ENCODE assay signal across 17 cellular contexts in the genomic region with DNA sequence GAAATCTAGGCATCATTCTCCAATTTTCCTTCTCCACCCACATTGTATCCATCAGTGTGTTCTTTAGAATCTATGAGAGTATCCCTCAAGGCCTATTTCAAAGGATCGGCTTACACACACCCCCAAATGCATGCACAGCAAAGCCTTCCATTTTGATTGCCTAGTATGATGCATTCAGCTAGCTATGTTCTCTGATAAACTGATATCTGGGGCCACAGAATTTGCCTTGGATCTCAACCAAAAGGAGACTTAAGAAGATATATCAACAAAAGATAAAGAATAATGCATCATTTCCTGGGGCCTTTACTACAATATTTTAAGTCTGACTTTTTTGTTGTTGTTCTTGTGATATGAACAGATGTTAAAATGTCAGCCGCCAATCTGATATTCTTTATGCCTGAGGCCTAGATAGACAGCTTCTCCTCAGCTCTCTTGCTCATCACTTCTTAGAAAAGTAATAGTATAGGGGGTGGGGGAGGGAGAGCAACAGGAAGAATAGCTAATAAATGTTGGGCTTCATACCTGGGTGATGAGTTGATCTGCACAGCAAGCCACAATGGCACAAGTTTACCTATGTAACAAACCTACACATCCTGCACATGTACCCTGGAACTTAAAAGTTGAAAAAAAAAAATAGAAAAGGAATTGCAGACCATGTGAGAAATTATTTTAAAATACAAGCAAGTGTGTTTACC.
"Had no signal": no experiment of that assay in that cellular context is flagged by ENCODE, and none has a peak within 500 bp of the region (broad histone marks: within the 10 kb centered on the region; RNA-seq: fewer than 3 reads in every experiment).

No MANE protein-coding gene starts in this region.

- H3K4me1 ChIP-seq: esophagus muscularis mucosa, tibial nerve, uterus had no signal

- H3K36me3 Mint-ChIP-seq: activated naive CD4-positive, alpha-beta T cell treated with anti-CD3 and anti-CD28 coated beads, Interleukin-2, amount 50 U/mL, for 72 hours; stimulated activated memory B cell treated with anti-CD40 and anti-IgM and Interleukin-4, amounts not matched to agents 10 μg/mL and 1 μg/mL and 100 μg/mL, for 72 hours had no signal

- ATAC-seq: activated CD8-positive, alpha-beta T cell treated with anti-CD3 and anti-CD28 coated beads for 36 hours; activated naive CD4-positive, alpha-beta T cell treated with anti-CD3 and anti-CD28 coated beads, Interleukin-2, amount 50 U/mL, for 72 hours; sciatic nerve; stimulated activated memory B cell treated with anti-CD40 and anti-IgM and Interleukin-4, amounts not matched to agents 10 μg/mL and 1 μg/mL and 100 μg/mL, for 72 hours; WTC11 had no signal

- H3K4me3 Mint-ChIP-seq: activated CD8-positive, alpha-beta T cell treated with anti-CD3 and anti-CD28 coated beads for 36 hours; stimulated activated memory B cell treated with anti-CD40 and anti-IgM and Interleukin-4, amounts not matched to agents 10 μg/mL and 1 μg/mL and 100 μg/mL, for 72 hours; WTC11 had no signal

- H3K4me1 Mint-ChIP-seq: stimulated activated memory B cell treated with anti-CD40 and anti-IgM and Interleukin-4, amounts not matched to agents 10 μg/mL and 1 μg/mL and 100 μg/mL, for 72 hours; WTC11 had no signal

- H3K36me3 ChIP-seq: cardiac muscle cell, esophagus muscularis mucosa, tibial nerve, uterus had no signal

- H3K27me3 ChIP-seq: cardiac muscle cell, esophagus muscularis mucosa, tibial nerve, uterus had no signal

- H3K27ac Mint-ChIP-seq: activated CD8-positive, alpha-beta T cell treated with anti-CD3 and anti-CD28 coated beads for 36 hours; activated naive CD4-positive, alpha-beta T cell treated with anti-CD3 and anti-CD28 coated beads, Interleukin-2, amount 50 U/mL, for 72 hours; stimulated activated memory B cell treated with anti-CD40 and anti-IgM and Interleukin-4, amounts not matched to agents 10 μg/mL and 1 μg/mL and 100 μg/mL, for 72 hours; WTC11 had no signal

- H3K9me3 ChIP-seq: esophagus muscularis mucosa, uterus had no signal

- H3K4me3 ChIP-seq: cardiac muscle cell, esophagus muscularis mucosa, tibial nerve, uterus had no signal

- DNase-seq: activated CD4-positive, alpha-beta T cell treated with anti-CD3 and anti-CD28 coated beads for 4 hours; activated CD8-positive, alpha-beta T cell treated with anti-CD3 and anti-CD28 coated beads for 36 hours; activated effector memory CD4-positive, alpha-beta T cell treated with anti-CD3 and anti-CD28 coated beads, Interleukin-2, amount 50 U/mL, for 16 hours; activated T-cell treated with anti-CD3 and anti-CD28 coated beads, Interleukin-2, amount 50 U/mL, for 48 hours; glutamatergic neuron; hypothalamus; kidney glomerular epithelial cell; stimulated activated CD4-positive, alpha-beta T cell treated with anti-CD3 and anti-CD28 coated beads, Interleukin-12 subunit alpha, Interleukin-12 subunit beta, amount 100 ng/mL, for 4 hours; SW 1271; uterus had no signal

- H3K27ac ChIP-seq: cardiac muscle cell, esophagus muscularis mucosa, tibial nerve, uterus had no signal
